ENCODE assay signal across 8 cellular contexts in the genomic region with DNA sequence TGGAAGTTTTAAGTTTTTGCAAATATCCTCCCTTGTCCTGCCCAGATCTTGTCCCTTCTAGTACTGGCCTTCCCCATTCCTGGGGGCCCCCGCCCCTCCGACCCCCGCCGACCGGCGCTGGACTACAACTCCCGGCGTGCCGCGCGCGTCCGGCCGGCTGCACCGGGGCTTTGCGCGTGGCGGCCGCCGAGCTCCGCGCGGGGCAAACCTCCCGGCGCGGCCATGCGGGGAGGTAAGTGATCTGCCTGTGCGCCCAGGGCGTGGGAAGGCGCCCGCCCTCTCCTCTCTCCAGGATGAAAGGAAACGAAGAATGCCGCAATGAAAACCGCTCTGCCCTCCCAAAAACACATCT.
DNase-seq lines count a peak whose midpoint lies in the region; ATAC-seq and TF ChIP-seq lines count a peak whose summit lies in the region.

No MANE protein-coding gene starts in this region.

- H3K36me3 ChIP-seq in WERI-Rb-1: no peaks in the 10 kb centered on the region

- TF ChIP-seq CTCF in WERI-Rb-1 (IDR thresholded peaks at IDR 0.05; ENCODE audit: low read depth, low read length): no peak

- ATAC-seq in GM21786 (IDR thresholded peaks at IDR 0.05; ENCODE audit: unreplicated experiment): peak; percentile 63

- DNase-seq in NCI-H1092 treated with DMSO at 0.1 percent for 48 hours (lab: John Stamatoyannopoulos, UW) (peak; percentile 27), NCI-H1092 (lab: John Stamatoyannopoulos, UW) (no peak), KG1 (lab: John Stamatoyannopoulos, UW) (peak; percentile 52), WERI-Rb-1 (peak; percentile 55), caudate nucleus (lab: John Stamatoyannopoulos, UW) (peak in 53 of 61 donors; percentile 10 to 81 (median 56)), inferior parietal cortex (ENCODE audit: extremely low spot score) (peak; percentile 70)
- peak; percentile 49 for DNase-seq in stimulated activated CD4-positive, alpha-beta T cell treated with anti-CD3 and anti-CD28 coated beads, Interleukin-12 subunit alpha, Interleukin-12 subunit beta, amount 100 ng/mL, for 4 hours

- H3K9me3 ChIP-seq in WERI-Rb-1 (ENCODE audit: severe bottlenecking): no peaks in the 10 kb centered on the region

- no peaks in the 10 kb centered on the region for H3K27me3 ChIP-seq in WERI-Rb-1 (ENCODE audit: insufficient read depth, low read depth, severe bottlenecking)

- peak overlapping the region; percentile 65 for H3K4me3 ChIP-seq in WERI-Rb-1 (ENCODE audit: low read depth, low read length)

- H3K27ac ChIP-seq in WERI-Rb-1: peak overlapping the region; percentile 64
- H3K27ac ChIP-seq in caudate nucleus (ENCODE audit: low read depth, low read length): peak overlapping the region; percentile 91
